8 cellular contexts compared by ENCODE assay signal in genomic region chr19:44093931-44094765, GRCh38. TPM values are rescaled to one million over a fixed set of nuclear protein-coding genes. Genes with fewer than 3 reads are reported as not detected.
DNase-seq lines count a peak whose midpoint lies in the region; ATAC-seq and TF ChIP-seq lines count a peak whose summit lies in the region.

Gene ZNF224, plus strand, starts transcription at chr19:44094361. Its CDS starts 3,513 bp downstream, at chr19:44097874.

- DNase-seq in GM06990 (ENCODE audit: extremely low read depth, insufficient read length), result peak; percentile 85
- DNase-seq in NCI-H1436 (lab: John Stamatoyannopoulos, UW), result peak; percentile 79
- DNase-seq in T-helper 1 cell, result peak; percentile 59 to 89 (median 74)
- peak; percentile 91 to 96 (median 94) for DNase-seq in adrenal gland
- peak; percentile 87 to 95 for DNase-seq in heart right ventricle
- peak; percentile 97 for DNase-seq in posterior vena cava (ENCODE audit: low spot score)
- DNase-seq in upper lobe of left lung, result peak; percentile 84 to 94

- H3K27me3 ChIP-seq in GM06990 (replicated peaks; ENCODE audit: control insufficient read depth, insufficient read depth, low read length) (no peaks in the 10 kb centered on the region), adrenal gland (no peaks in the 10 kb centered on the region), heart right ventricle (no peaks in the 10 kb centered on the region), upper lobe of left lung (no peaks in the 10 kb centered on the region)

- TF ChIP-seq EP300 in upper lobe of left lung (IDR thresholded peaks at IDR 0.05), result no peak

- ATAC-seq in HG02763 (IDR thresholded peaks at IDR 0.05; ENCODE audit: unreplicated experiment) (peak; percentile 93), heart right ventricle (peak; percentile 98 to 100 (median 99)), upper lobe of left lung (ENCODE audit: low FRiP score in 2 of 2) (peak; percentile 97 to 100)

- TF ChIP-seq POLR2A in adrenal gland (IDR thresholded peaks at IDR 0.05) (peak in 1 of 2 donors; percentile 63), upper lobe of left lung (IDR thresholded peaks at IDR 0.05) (peak in 2 of 4 donors; percentile 30 to 56)

- intact Hi-C loops in adrenal gland (cut with DNase I), result no loop called here
- intact Hi-C loops in heart right ventricle (cut with DNase I), result loop anchor here in 7 of 10 donors (1.0 to 5.0 kb wide), 5 partner anchors 19 to 92 kb away; partner anchors contain the start of genes ZNF225 (in 3 of the 7), ZNF230 (in 2 of the 7), ZNF284 (in 2 of the 7) and ZNF223 (in 1 of the 7)
- intact Hi-C loops in posterior vena cava (cut with DNase I), result no loop called here

- WGBS in adrenal gland, 4 donors, result 0 to 1% (median 0%) methylated on average over 25 to 50 of the region's 50 CpGs
- WGBS in heart right ventricle, 2 donors, result 0% methylated on average over 50 of the region's 50 CpGs
- 0% methylated on average over 13 to 50 of the region's 50 CpGs for WGBS in upper lobe of left lung, 2 donors

- H3K9me3 ChIP-seq in adrenal gland (replicated peaks in 1 of 3) (no peaks in the 10 kb centered on the region), heart right ventricle (no peaks in the 10 kb centered on the region), upper lobe of left lung (peaks cover 0 to 4% (median 0%) of the 10 kb centered on the region in 4 donors)

- H3K36me3 ChIP-seq in GM06990 (ENCODE audit: control insufficient read depth, insufficient read depth, low read length) (peaks cover 4% of the 10 kb centered on the region), adrenal gland (replicated peaks in 1 of 2) (peaks cover 0 to 17% of the 10 kb centered on the region in 2 donors), heart right ventricle (peaks cover 0 to 32% (median 28%) of the 10 kb centered on the region in 9 donors), upper lobe of left lung (peaks cover 6 to 28% (median 18%) of the 10 kb centered on the region in 4 donors)

- H3K27ac ChIP-seq in adrenal gland, result peak within 1 kb of the TSS in 4 of 5 donors; percentile 73 to 90 (median 82)
- H3K27ac ChIP-seq in heart right ventricle, result peak within 1 kb of the TSS; percentile 38 to 91 (median 80)
- H3K27ac ChIP-seq in upper lobe of left lung, result peak within 1 kb of the TSS; percentile 31 to 87 (median 74)

- peak within 1 kb of the TSS; percentile 74 for H3K4me3 ChIP-seq in GM06990 (replicated peaks; ENCODE audit: low read depth, low read length)
- H3K4me3 ChIP-seq in adrenal gland, result peak within 1 kb of the TSS; percentile 20 to 93 (median 80)
- peak within 1 kb of the TSS; percentile 74 to 94 (median 84) for H3K4me3 ChIP-seq in heart right ventricle
- H3K4me3 ChIP-seq in upper lobe of left lung, result peak within 1 kb of the TSS; percentile 61 to 89 (median 87)

- H3K4me1 ChIP-seq in adrenal gland (replicated peaks in 1 of 2) (peaks cover 0 to 16% of the 10 kb centered on the region in 2 donors), heart right ventricle (peaks cover 3 to 21% (median 12%) of the 10 kb centered on the region in 9 donors), upper lobe of left lung (peaks cover 6 to 15% (median 9%) of the 10 kb centered on the region in 4 donors)

- no peak for TF ChIP-seq CTCF in GM06990 (IDR thresholded peaks at IDR 0.05; ENCODE audit: insufficient read depth, low read length, poor library complexity, severe bottlenecking)
- no peak for TF ChIP-seq CTCF in adrenal gland (IDR thresholded peaks at IDR 0.05)
- no peak for TF ChIP-seq CTCF in heart right ventricle (IDR thresholded peaks at IDR 0.05)
- TF ChIP-seq CTCF in upper lobe of left lung (IDR thresholded peaks at IDR 0.05), result no peak

RNA-seq across cellular contexts. Expression of gene ZNF224, which starts in this region (rescaled TPM):
- total RNA-seq in adrenal gland, result 10 to 100 TPM; 14.6 to 35.1 (median 28.2) TPM
- 10 to 100 TPM; 14.5 to 44.6 (median 30.8) TPM for polyA plus RNA-seq in adrenal gland
- total RNA-seq in heart right ventricle, result 10 to 100 TPM in 8 of 10 donors, 1 to 10 TPM in 2; 8.1 to 16.0 (median 13.3) TPM
- polyA plus RNA-seq in heart right ventricle, result 10 to 100 TPM in 1 of 2 donors, 1 to 10 TPM in 1; 5.1 to 27.8 TPM
- total RNA-seq in posterior vena cava, result 10 to 100 TPM; 16.4 to 21.0 TPM
- 100 to 1,000 TPM in 1 of 6 donors, 10 to 100 TPM in 5; 19.8 to 108 (median 29.1) TPM for total RNA-seq in upper lobe of left lung

Comparison
In these comparisons a context has a peak if more than half of its experiments do, and no peak if none do; other contexts are left out.
1. Peak in every context shown above with its lines: DNase-seq, ATAC-seq, H3K4me3 ChIP-seq and H3K27ac ChIP-seq.
2. intact Hi-C loops: an anchor here in heart right ventricle (1.0 to 5.0 kb wide); none called in adrenal gland and posterior vena cava.